ENCODE assay signal across 1 cellular context in the genomic region with DNA sequence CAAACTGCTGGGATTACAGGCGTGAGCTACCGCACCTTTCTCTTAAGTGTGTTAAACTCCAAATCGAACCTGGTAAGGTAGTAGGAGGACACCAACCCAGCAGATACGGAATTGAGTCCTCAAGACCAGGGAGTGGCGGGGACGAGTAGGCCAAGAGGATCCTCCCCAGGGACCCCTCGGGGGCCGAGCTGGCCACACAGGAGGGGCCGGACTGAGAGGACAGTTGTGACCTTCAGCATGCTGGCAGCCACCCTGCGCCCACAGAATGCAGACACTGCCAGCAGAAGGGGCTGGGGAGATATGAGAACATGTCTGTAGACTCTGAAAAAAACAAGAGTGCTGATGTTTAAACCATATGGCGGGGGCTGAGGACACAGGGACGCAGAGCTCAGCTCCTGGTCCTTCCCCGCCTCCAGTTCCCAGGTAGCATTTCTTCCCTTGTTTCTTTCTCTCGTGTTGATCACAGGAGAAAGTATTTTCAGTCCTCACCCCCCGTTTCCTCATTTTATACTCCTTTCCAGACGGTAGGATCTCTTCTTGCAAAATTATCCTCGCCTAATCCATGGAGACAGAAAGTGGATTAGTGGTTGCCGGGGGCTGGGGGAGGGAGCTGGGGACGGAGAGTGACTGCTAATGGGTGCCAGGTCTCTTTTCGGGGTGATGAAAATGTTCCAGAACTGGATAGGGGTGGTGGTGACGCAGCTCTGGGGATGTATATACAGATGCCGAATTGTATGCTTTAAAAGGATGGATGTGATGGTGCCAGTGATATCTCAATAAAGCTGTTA.
TF ChIP-seq lines count a peak whose summit lies in the region.

No MANE protein-coding gene starts in this region.

TF ChIP-seq in GM23338, 12 proteins besides CTCF, POLR2A, EP300 and RAD21 (continued from another document):
- TF ChIP-seq ETS1 (IDR thresholded peaks at IDR 0.05): no peak
- no peak for TF ChIP-seq ZNF114 (CRISPR knock-in tag; IDR thresholded peaks at IDR 0.05)
- no peak for TF ChIP-seq POLR2AphosphoS5 (IDR thresholded peaks at IDR 0.05; ENCODE audit: low read depth)
- TF ChIP-seq EZH2 (IDR thresholded peaks at IDR 0.05; ENCODE audit: low read depth, unreplicated experiment): peak; percentile 37
